In genomic region chr7:130228840-130229239, GRCh38 we compare ENCODE assay signal across 1 cellular context.
TF ChIP-seq lines count a peak whose summit lies in the region.

No MANE protein-coding gene starts in this region.

TF ChIP-seq in GM23338, 12 proteins besides CTCF, POLR2A, EP300 and RAD21 (continued from another document):
- TF ChIP-seq ZNF462 (CRISPR knock-in tag; IDR thresholded peaks at IDR 0.05) (no peak), NANOG (IDR thresholded peaks at IDR 0.05; ENCODE audit: borderline replicate concordance) (no peak), ZNF331 (CRISPR knock-in tag; IDR thresholded peaks at IDR 0.05; ENCODE audit: low read depth) (no peak)
TF ChIP-seq in GM23338: peak in this region for 0.
